Comparison of ENCODE assay signal across 8 cellular contexts in genomic region chr6:26550250-26550993, GRCh38. TPM values are rescaled to one million over a fixed set of nuclear protein-coding genes. Genes with fewer than 3 reads are reported as not detected.
A peak's percentile ranks its signal among the peaks of the same experiment; 100 is the strongest.
DNase-seq lines count a peak whose midpoint lies in the region; ATAC-seq and TF ChIP-seq lines count a peak whose summit lies in the region.

No MANE protein-coding gene starts in this region.

- no peaks in the 10 kb centered on the region for H4K20me1 ChIP-seq in fibroblast of lung (ENCODE audit: control insufficient read depth, extremely low read depth, insufficient read depth, low read length)
- no peaks in the 10 kb centered on the region for H4K20me1 ChIP-seq in neural cell (ENCODE audit: insufficient read depth)

- H3K79me2 ChIP-seq in fibroblast of lung (ENCODE audit: control insufficient read depth, insufficient read depth, low read length) (no peaks in the 10 kb centered on the region), neural cell (replicated peaks; ENCODE audit: insufficient read depth, low read length) (no peaks in the 10 kb centered on the region)

- CTCF ChIA-PET in AG04450 (lab: Charles Lee), result interaction anchor here (0.6 to 1.7 kb wide), 4 partner anchors 8 to 45 kb away, joined by 4 to 5 read pairs (median 5); no protein-coding TSS in a partner anchor

- no peak overlapping the region for H3K27ac ChIP-seq in AG04450 (ENCODE audit: low read depth, low read length)
- peak overlapping the region; percentile 10 for H3K27ac ChIP-seq in fibroblast of lung (ENCODE audit: insufficient read depth, low read length)
- H3K27ac ChIP-seq in neural cell (ENCODE audit: low read length), result no peak overlapping the region

- H2AFZ ChIP-seq in fibroblast of lung (ENCODE audit: low read length) (peak overlapping the region; percentile 81), neural cell (ENCODE audit: low read depth, low read length) (no peak overlapping the region)

- H3F3A ChIP-seq in neural cell (ENCODE audit: insufficient read depth, low read length, poor library complexity, severe bottlenecking), result peaks cover 4% of the 10 kb centered on the region

- no peak for ATAC-seq in GM19452 (IDR thresholded peaks at IDR 0.05; ENCODE audit: unreplicated experiment)

- H3K9me2 ChIP-seq in neural cell (ENCODE audit: insufficient read depth, low read length), result no peaks in the 10 kb centered on the region

- POLR2A ChIA-PET in AG04450 (lab: Yijun Ruan, JAX), result no interaction called here

- H3K27me3 ChIP-seq in AG04450 (ENCODE audit: control insufficient read depth, insufficient read depth, low read length) (no peaks in the 10 kb centered on the region), fibroblast of lung (ENCODE audit: control insufficient read depth, insufficient read depth, low read length) (no peaks in the 10 kb centered on the region), neural cell (ENCODE audit: insufficient read depth, low read depth, low read length) (no peaks in the 10 kb centered on the region)

- peak overlapping the region; percentile 49 for H3K4me2 ChIP-seq in fibroblast of lung (ENCODE audit: extremely low read depth, insufficient read depth, low read length)
- no peak overlapping the region for H3K4me2 ChIP-seq in neural cell (ENCODE audit: low read length)

- H3K4me1 ChIP-seq in fibroblast of lung (ENCODE audit: control insufficient read depth, extremely low read depth, insufficient read depth, low read length), result no peaks in the 10 kb centered on the region

- H3K9me3 ChIP-seq in AG04450 (ENCODE audit: control insufficient read depth, insufficient read depth, low read length), result no peaks in the 10 kb centered on the region; the same call in 1 of the 2 replicates
- H3K9me3 ChIP-seq in fibroblast of lung (ENCODE audit: control insufficient read depth, insufficient read depth, low read depth, low read length), result no peaks in the 10 kb centered on the region
- no peaks in the 10 kb centered on the region for H3K9me3 ChIP-seq in neural cell (ENCODE audit: low read length)

- no peak for TF ChIP-seq EP300 in neural cell (conservative IDR thresholded peaks at IDR 0.05; ENCODE audit: poor library complexity, severe bottlenecking)

- TF ChIP-seq POLR2A in GM19099 (IDR thresholded peaks at IDR 0.05; ENCODE audit: extremely low read depth, insufficient read length, low read depth), result peak; percentile 62

- peaks cover 3% of the 10 kb centered on the region for H3K36me3 ChIP-seq in fibroblast of lung (ENCODE audit: control insufficient read depth, insufficient read depth, low read length)
- peaks cover 5% of the 10 kb centered on the region for H3K36me3 ChIP-seq in neural cell (ENCODE audit: insufficient read depth, low read length)

- TF ChIP-seq RAD21 in neural cell (conservative IDR thresholded peaks at IDR 0.05), result no peak

- DNase-seq in AG04450 (ENCODE audit: low read depth, low spot score) (no peak), NCI-H526 treated with DMSO at 0.1 percent for 48 hours (lab: John Stamatoyannopoulos, UW) (peak; percentile 36), fibroblast of lung (ENCODE audit: low read depth in 2 of 2) (peak; percentile 45 to 58), H4 (ENCODE audit: low spot score) (no peak)
- DNase-seq in activated CD8-positive, alpha-beta memory T cell treated with anti-CD3 and anti-CD28 coated beads for 24 hours, result peak; percentile 89

- H3K9ac ChIP-seq in fibroblast of lung (ENCODE audit: insufficient read depth, low read length), result peak overlapping the region; percentile 22
- H3K9ac ChIP-seq in neural cell (ENCODE audit: low read length), result no peak overlapping the region

- H3K4me3 ChIP-seq in AG04450 (ENCODE audit: low read depth, low read length) (peak overlapping the region; percentile 62), fibroblast of lung (replicated peaks in 1 of 4; ENCODE audit: control extremely low read depth in 1 of 4, insufficient read depth in 1 of 4, low read depth in 3 of 4, low read length in 4 of 4) (peak overlapping the region; percentile 54 to 61 (median 58)), neural cell (ENCODE audit: low read length) (peak overlapping the region; percentile 49)

- TF ChIP-seq CTCF in AG04450 (IDR thresholded peaks at IDR 0.05; ENCODE audit: low read depth, low read length), result 0 out of 2 replicates have a peak, but pooled peaks have one; percentile 3
- peak in 1 of 2 donors; percentile 8 for TF ChIP-seq CTCF in fibroblast of lung (conservative IDR thresholded peaks at IDR 0.05 in 1 of 2, IDR thresholded peaks at IDR 0.05 in 1 of 2; ENCODE audit: low read depth in 1 of 2, low read length in 2 of 2)
- TF ChIP-seq CTCF in neural cell (IDR thresholded peaks at IDR 0.05; ENCODE audit: poor library complexity, severe bottlenecking), result no peak

TF ChIP-seq in neural cell, 6 proteins besides CTCF, POLR2A, EP300 and RAD21:
- TF ChIP-seq MXI1 (conservative IDR thresholded peaks at IDR 0.05; ENCODE audit: poor library complexity, severe bottlenecking) (no peak), TAF1 (IDR thresholded peaks at IDR 0.05; ENCODE audit: low read depth) (no peak), SMC3 (conservative IDR thresholded peaks at IDR 0.05; ENCODE audit: poor library complexity) (no peak), EZH2 (IDR thresholded peaks at IDR 0.05; ENCODE audit: borderline replicate concordance, insufficient read depth, low read length, poor library complexity, severe bottlenecking) (no peak), REST (IDR thresholded peaks at IDR 0.05; ENCODE audit: borderline replicate concordance) (no peak), POLR2AphosphoS5 (IDR thresholded peaks at IDR 0.05) (no peak)
TF ChIP-seq in neural cell: peak in this region for 0.

RNA-seq across cellular contexts. Expression of gene HMGN4, which starts 12.3 kb away (rescaled TPM):
- polyA plus RNA-seq in AG04450 (2011; rRNA removed) (59.0 and 72.3 TPM in 2 replicates), fibroblast of lung (58.7 and 74.9 TPM in 2 replicates), neural cell (125 and 138 TPM in 2 replicates)
- 18.6 and 27.4 TPM in 2 replicates for polyA minus RNA-seq in AG04450 (2011; rRNA and poly(A)+ RNA removed)
- 90.4 and 111 TPM in 2 replicates for total RNA-seq in fibroblast of lung
- 50.1 and 58.4 TPM in 2 replicates for polyA plus RNA-seq in fibroblast of lung (2012)
- polyA minus RNA-seq in fibroblast of lung (ENCODE audit: low replicate concordance) (6.0 and 7.6 TPM in 2 replicates), neural cell (92.0 and 99.3 TPM in 2 replicates)
- total RNA-seq in H4 (2014; rRNA removed; shearing (Covaris generic)), result 88.8 and 104 TPM in 2 replicates

RNA-seq across cellular contexts. Expression of gene ABT1, which starts 46.3 kb away (rescaled TPM):
- 12.8 and 14.9 TPM in 2 replicates for polyA plus RNA-seq in AG04450 (2011; rRNA removed)
- 9.6 and 9.7 TPM in 2 replicates for polyA minus RNA-seq in AG04450 (2011; rRNA and poly(A)+ RNA removed)
- total RNA-seq in fibroblast of lung, result 13.1 and 13.4 TPM in 2 replicates
- 8.3 and 9.9 TPM in 2 replicates for polyA plus RNA-seq in fibroblast of lung
- 7.7 and 12.6 TPM in 2 replicates for polyA plus RNA-seq in fibroblast of lung (2012)
- 9.5 and 10.8 TPM in 2 replicates for polyA minus RNA-seq in fibroblast of lung (ENCODE audit: low replicate concordance)
- 22.4 and 26.1 TPM in 2 replicates for polyA plus RNA-seq in neural cell
- 16.4 and 21.2 TPM in 2 replicates for polyA minus RNA-seq in neural cell
- 15.0 and 15.2 TPM in 2 replicates for total RNA-seq in H4 (2014; rRNA removed; shearing (Covaris generic))

RNA-seq across cellular contexts. Expression of gene BTN1A1, which starts 50.3 kb away (rescaled TPM):
- polyA plus RNA-seq in AG04450 (2011; rRNA removed), result 0.04 TPM in 1 of 2 replicates, not detected in the other
- polyA minus RNA-seq in AG04450 (2011; rRNA and poly(A)+ RNA removed), result not detected in 2 replicates
- not detected in 2 replicates for total RNA-seq in fibroblast of lung
- not detected in 2 replicates for polyA plus RNA-seq in fibroblast of lung
- not detected in 2 replicates for polyA plus RNA-seq in fibroblast of lung (2012)
- polyA minus RNA-seq in fibroblast of lung (ENCODE audit: low replicate concordance), result not detected in 2 replicates
- polyA plus RNA-seq in neural cell, result not detected in 2 replicates
- not detected in 2 replicates for polyA minus RNA-seq in neural cell
- not detected in 2 replicates for total RNA-seq in H4 (2014; rRNA removed; shearing (Covaris generic))

Comparison
In these comparisons a context has a peak if more than half of its experiments do, and no peak if none do; other contexts are left out.
1. DNase-seq: peak in NCI-H526 treated with DMSO at 0.1 percent for 48 hours (single experiment), activated CD8-positive, alpha-beta memory T cell treated with anti-CD3 and anti-CD28 coated beads for 24 hours (single experiment) and fibroblast of lung (2 of 2); none in AG04450 (single experiment) and H4 (single experiment).
2. Peak in every context shown above with its lines, with median percentiles within 50 percentile points of each other: H3K4me3 ChIP-seq.